ENCODE assay signal across 18 cellular contexts in the genomic region with DNA sequence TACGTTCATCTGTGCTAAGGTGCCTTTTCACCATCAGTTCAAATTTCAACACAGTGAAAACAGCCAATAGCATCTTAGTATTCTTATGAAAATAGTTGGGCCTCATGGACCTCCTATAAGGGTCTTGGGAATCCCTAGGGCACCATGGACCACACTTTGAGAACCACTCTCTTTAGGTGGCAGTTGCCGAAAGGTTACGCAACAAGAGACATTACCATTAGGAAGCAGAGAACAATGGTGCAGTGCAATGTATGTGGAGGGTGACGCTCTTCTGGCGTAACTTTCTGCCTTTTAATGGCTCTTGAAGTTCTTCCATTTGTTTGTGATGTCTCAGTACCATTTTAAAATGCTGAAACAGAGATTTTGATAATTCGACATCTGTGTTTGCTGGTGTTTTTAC.
DNase-seq lines count a peak whose midpoint lies in the region; ATAC-seq, FAIRE-seq and TF ChIP-seq lines count a peak whose summit lies in the region.
"Had no signal": no experiment of that assay in that cellular context is flagged by ENCODE, and none has a peak within 500 bp of the region (broad histone marks: within the 10 kb centered on the region; RNA-seq: fewer than 3 reads in every experiment).

No MANE protein-coding gene starts in this region.

- H2BK20ac ChIP-seq in H1 (ENCODE audit: low read length), result no peak overlapping the region

- H2BK120ac ChIP-seq in H1 (replicated peaks; ENCODE audit: low read depth, low read length), result no peak overlapping the region

- no peak overlapping the region for H3K18ac ChIP-seq in H1 (ENCODE audit: extremely low read depth, low read length)

- H2BK12ac ChIP-seq in H1 (ENCODE audit: low read depth, low read length), result no peak overlapping the region

- no peak overlapping the region for H3K56ac ChIP-seq in H1 (replicated peaks; ENCODE audit: insufficient read length, low read depth, low read length)

- CTCF ChIA-PET in HepG2 (lab: Yijun Ruan, JAX; ENCODE audit: low intra/inter-chr PET ratio, low total read pairs), result no interaction called here
- CTCF ChIA-PET in H1 (lab: Charles Lee; ENCODE audit: partially characterized antibody), result interaction anchor here (0.9 to 2.1 kb wide), 3 partner anchors 9 to 296 kb away, joined by 3 to 7 read pairs (median 4); a partner anchor contains a TSS

- H4K5ac ChIP-seq in H1 (ENCODE audit: insufficient read length, low read depth, low read length), result no peak overlapping the region

- in situ Hi-C loops in HepG2 (cut with HindIII; ENCODE audit: extremely low pct_ligation_motif_present, low pct_unique_long_range_greater_than_20kb), result no loop called here

- no peak overlapping the region for H4K8ac ChIP-seq in H1 (ENCODE audit: extremely low read depth, insufficient read depth, low read length)

- H3K36me3 ChIP-seq in HepG2 (replicated peaks in 1 of 2; ENCODE audit: control insufficient read depth in 1 of 2, insufficient read depth in 2 of 2, low read length in 2 of 2) (no peaks in the 10 kb centered on the region; a peak in 1 of 5 replicates), right lobe of liver (no peaks in the 10 kb centered on the region), H1 (ENCODE audit: control insufficient read depth in 2 of 4, insufficient read depth in 4 of 4, low read length in 3 of 4) (no peaks in the 10 kb centered on the region), osteoblast (ENCODE audit: insufficient read depth, low read length) (no peaks in the 10 kb centered on the region)
- H3K36me3 ChIP-seq: BE2C had no signal

- H3K23me2 ChIP-seq in H1 (ENCODE audit: low read depth, low read length), result no peaks in the 10 kb centered on the region

- WGBS in HepG2 (ENCODE audit: low lambda C conversion rate), result 97% methylated on average over 6 of the region's 6 CpGs
- 80% methylated on average over 6 of the region's 6 CpGs for WGBS in right lobe of liver (ENCODE audit: insufficient coverage, low coverage, low lambda C conversion rate, missing lambda C conversion rate)
- 91% methylated on average over 6 of the region's 6 CpGs; no CpG with 5 or more reads in 1 of the 2 experiments for WGBS in H1 (ENCODE audit: extremely low coverage in 1 of 2, insufficient coverage in 1 of 2, insufficient read length in 1 of 2, insufficient replicate concordance in 2 of 2, low coverage in 1 of 2, low lambda C conversion rate in 2 of 2, missing lambda C conversion rate in 1 of 2), 2 experiments

- POLR2A ChIA-PET in HepG2 (lab: Yijun Ruan, JAX), result no interaction called here
- POLR2A ChIA-PET in H1 (lab: Charles Lee; ENCODE audit: partially characterized antibody), result no interaction called here

- no peak overlapping the region for H4K91ac ChIP-seq in H1 (replicated peaks; ENCODE audit: insufficient read length, low read length)

- H3K14ac ChIP-seq in H1 (ENCODE audit: insufficient read length), result no peak overlapping the region

- no TSS peak for BruUV-seq in HepG2 (replicated peaks; lab: Mats Ljungman, UMichigan)

- peaks cover 39% of the 10 kb centered on the region for H3K4me1 ChIP-seq in HepG2 (ENCODE audit: insufficient read depth, low read length)
- peaks cover 0 to 5% (median under 1%) of the 10 kb centered on the region in 4 donors for H3K4me1 ChIP-seq in right lobe of liver
- peaks cover 0 to 4% (median 2%) of the 10 kb centered on the region in 4 experiments; a peak in 1 of 7 replicates for H3K4me1 ChIP-seq in H1 (replicated peaks in 1 of 4; ENCODE audit: control insufficient read depth in 3 of 4, insufficient read depth in 4 of 4, low read length in 3 of 4)
- H3K4me1 ChIP-seq in osteoblast (ENCODE audit: insufficient read depth, low read length), result peaks cover 1% of the 10 kb centered on the region
- H3K4me1 ChIP-seq: BE2C had no signal

- no peak overlapping the region for H2BK5ac ChIP-seq in H1 (ENCODE audit: low read depth, low read length)

- no peak overlapping the region for H3K4ac ChIP-seq in H1 (replicated peaks; ENCODE audit: insufficient read length, low read depth, low read length)

- no peak overlapping the region for H3K4me3 ChIP-seq in HepG2 (replicated peaks in 1 of 3; ENCODE audit: insufficient read depth in 1 of 3, low read depth in 2 of 3, low read length in 3 of 3)
- H3K4me3 ChIP-seq in right lobe of liver, result no peak overlapping the region
- H3K4me3 ChIP-seq in H1 (ENCODE audit: extremely low read depth in 1 of 4, insufficient read depth in 2 of 4, low read depth in 3 of 4, low read length in 4 of 4), result no peak overlapping the region
- no peak overlapping the region for H3K4me3 ChIP-seq in osteoblast (ENCODE audit: insufficient read depth, low read length)
- H3K4me3 ChIP-seq: GM23338 had no signal

- no peaks in the 10 kb centered on the region for H3K27me3 ChIP-seq in HepG2 (ENCODE audit: control insufficient read depth in 1 of 2, insufficient read depth in 2 of 2, low read length in 2 of 2)
- H3K27me3 ChIP-seq in right lobe of liver, result no peaks in the 10 kb centered on the region
- H3K27me3 ChIP-seq in H1 (replicated peaks in 1 of 4; ENCODE audit: control insufficient read depth in 3 of 4, extremely low read depth in 1 of 4, insufficient read depth in 3 of 4, low read length in 3 of 4), result no peaks in the 10 kb centered on the region
- H3K27me3 ChIP-seq in osteoblast (ENCODE audit: insufficient read depth, low read length), result no peaks in the 10 kb centered on the region
- H3K27me3 ChIP-seq: BE2C had no signal

- H4K20me1 ChIP-seq in HepG2 (ENCODE audit: insufficient read depth, low read length) (no peaks in the 10 kb centered on the region), H1 (replicated peaks in 1 of 2; ENCODE audit: control insufficient read depth in 1 of 2, insufficient read depth in 2 of 2, low read length in 2 of 2) (no peaks in the 10 kb centered on the region), osteoblast (ENCODE audit: insufficient read depth, low read length) (no peaks in the 10 kb centered on the region)

- DNase-seq in HepG2 (ENCODE audit: low spot score), result no peak
- no peak for DNase-seq in right lobe of liver
- peak; percentile 66 for DNase-seq in MV-4-11 (lab: John Stamatoyannopoulos, UW)
- DNase-seq in H1 (ENCODE audit: low read depth in 1 of 2, low spot score in 2 of 2), result no peak
- no peak for DNase-seq in osteoblast (ENCODE audit: insufficient read length, low spot score, missing footprints)
- DNase-seq in stimulated activated naive CD4-positive, alpha-beta T cell (lab: John Stamatoyannopoulos, UW), result no peak
- DNase-seq: BE2C; CD4-positive, alpha-beta memory T cell; DMS153; DMS79 treated with DMSO at 0.1 percent for 48 hours; EL; H9 had no signal

- no peak overlapping the region for H3K23ac ChIP-seq in H1 (ENCODE audit: insufficient read length)

- H3K9me3 ChIP-seq in HepG2 (ENCODE audit: low read length), result no peaks in the 10 kb centered on the region
- H3K9me3 ChIP-seq in right lobe of liver, result no peaks in the 10 kb centered on the region
- no peaks in the 10 kb centered on the region for H3K9me3 ChIP-seq in H1 (ENCODE audit: insufficient read depth in 2 of 2, low read depth in 1 of 2, low read length in 1 of 2)
- H3K9me3 ChIP-seq in osteoblast (ENCODE audit: low read depth, low read length), result no peaks in the 10 kb centered on the region
- H3K9me3 ChIP-seq: BE2C had no signal

- H2BK15ac ChIP-seq in H1 (ENCODE audit: low read length), result no peak overlapping the region

- H2AFZ ChIP-seq in HepG2 (ENCODE audit: low read length), result no peak overlapping the region
- no peak overlapping the region for H2AFZ ChIP-seq in H1 (ENCODE audit: low read length)
- no peak overlapping the region for H2AFZ ChIP-seq in osteoblast (ENCODE audit: low read length)
- H2AFZ ChIP-seq: GM23338 had no signal

- no peak for TF ChIP-seq POLR2A in HepG2 (IDR thresholded peaks at IDR 0.05; ENCODE audit: insufficient read depth in 1 of 2, low read depth in 2 of 2, low read length in 2 of 2)
- no peak for TF ChIP-seq POLR2A in right lobe of liver (IDR thresholded peaks at IDR 0.05)
- TF ChIP-seq POLR2A in H1 (IDR thresholded peaks at IDR 0.05; ENCODE audit: control extremely low read depth in 1 of 2, low read depth in 2 of 2, low read length in 2 of 2), result no peak

- H3K27ac ChIP-seq in HepG2 (ENCODE audit: extremely low read length, insufficient read depth, low read length) (no peak overlapping the region), right lobe of liver (no peak overlapping the region), H1 (ENCODE audit: low read depth, low read length) (no peak overlapping the region), osteoblast (ENCODE audit: low read depth, low read length) (no peak overlapping the region)
- H3K27ac ChIP-seq: C4-2B had no signal

- H2AK5ac ChIP-seq in H1 (ENCODE audit: low read depth, low read length), result no peak overlapping the region

- H3K9ac ChIP-seq in HepG2 (ENCODE audit: insufficient read depth, low read depth, low read length) (no peak overlapping the region), H1 (replicated peaks in 1 of 4; ENCODE audit: extremely low read depth in 1 of 4, low read depth in 3 of 4, low read length in 3 of 4) (no peak overlapping the region)

- intact Hi-C loops in HepG2 (cut with micrococcal nuclease; ENCODE audit: unreplicated experiment) (no loop called here), right lobe of liver (cut with DNase I) (no loop called here)

- ATAC-seq in HepG2, result no peak
- no peak for ATAC-seq in right lobe of liver
- ATAC-seq in GM21526 (IDR thresholded peaks at IDR 0.05; ENCODE audit: low FRiP score, unreplicated experiment), result no peak
- ATAC-seq: GM23338 had no signal

- no peak for TF ChIP-seq RAD21 in HepG2 (CRISPR knock-in tag; IDR thresholded peaks at IDR 0.05)
- no peak for TF ChIP-seq RAD21 in H1 (IDR thresholded peaks at IDR 0.05 in 1 of 2, conservative IDR thresholded peaks at IDR 0.05 in 1 of 2; ENCODE audit: low read depth in 2 of 2, low read length in 2 of 2)

- H3K4me2 ChIP-seq in HepG2 (ENCODE audit: low read depth, low read length), result no peak overlapping the region
- H3K4me2 ChIP-seq in H1 (ENCODE audit: insufficient read depth in 1 of 2, low read depth in 2 of 2, low read length in 2 of 2), result no peak overlapping the region
- no peak overlapping the region for H3K4me2 ChIP-seq in osteoblast (ENCODE audit: insufficient read depth, low read length)
- H3K4me2 ChIP-seq: GM23338 had no signal

- H3K79me2 ChIP-seq in HepG2 (ENCODE audit: insufficient read depth, low read length) (no peaks in the 10 kb centered on the region), H1 (ENCODE audit: control insufficient read depth in 1 of 2, insufficient read depth in 2 of 2, low read length in 2 of 2) (no peaks in the 10 kb centered on the region), osteoblast (ENCODE audit: insufficient read depth, low read length) (no peaks in the 10 kb centered on the region)

- H3K79me1 ChIP-seq in H1 (ENCODE audit: low read depth, low read length), result no peaks in the 10 kb centered on the region

- no peak for TF ChIP-seq CTCF in HepG2 (CRISPR knock-in tag; IDR thresholded peaks at IDR 0.05)
- no peak for TF ChIP-seq CTCF in right lobe of liver (IDR thresholded peaks at IDR 0.05)
- no peak for TF ChIP-seq CTCF in H1 (IDR thresholded peaks at IDR 0.05; ENCODE audit: control extremely low read depth in 1 of 3, insufficient read depth in 1 of 3, low read depth in 1 of 3, low read length in 3 of 3)
- TF ChIP-seq CTCF in osteoblast (IDR thresholded peaks at IDR 0.05; ENCODE audit: extremely low read depth, low read depth, low read length), result no peak

- no peak for TF ChIP-seq EP300 in HepG2 (IDR thresholded peaks at IDR 0.05; ENCODE audit: low read depth in 2 of 2, low read length in 2 of 2)
- TF ChIP-seq EP300 in HepG2 (CRISPR knock-in tag; IDR thresholded peaks at IDR 0.05; ENCODE audit: borderline replicate concordance), result no peak
- no peak for TF ChIP-seq EP300 in H1 (IDR thresholded peaks at IDR 0.05; ENCODE audit: borderline replicate concordance in 1 of 2, low read depth in 2 of 2, low read length in 2 of 2)

- FAIRE-seq in HepG2 (lab: Jason Lieb, UNC) (no peak), H1 (lab: Jason Lieb, UNC) (no peak)
- FAIRE-seq: A204.1, G401.6, GM12891 had no signal
